In the genomic region with DNA sequence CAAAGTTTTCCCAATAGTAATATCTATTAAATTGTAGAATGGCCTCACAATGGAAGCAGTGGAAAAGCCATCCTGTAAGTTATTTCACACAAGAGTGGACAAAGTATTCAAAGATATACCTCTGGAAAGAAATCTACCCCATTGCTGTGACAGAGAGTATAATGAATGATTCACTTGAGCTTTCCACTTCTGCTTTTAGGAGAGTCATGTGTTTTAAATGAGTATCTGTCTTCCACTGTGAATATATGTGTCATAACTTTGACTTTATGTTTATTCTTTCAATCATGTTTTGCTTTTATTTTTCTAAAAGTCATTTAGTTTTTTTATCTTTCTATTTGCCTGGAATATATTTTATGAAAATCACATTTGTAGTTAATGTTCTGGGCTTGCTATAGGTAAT, we compare ENCODE assay signal across 13 cellular contexts.
DNase-seq lines count a peak whose midpoint lies in the region; ATAC-seq and TF ChIP-seq lines count a peak whose summit lies in the region.
"Had no signal": no experiment of that assay in that cellular context is flagged by ENCODE, and none has a peak within 500 bp of the region (broad histone marks: within the 10 kb centered on the region; RNA-seq: fewer than 3 reads in every experiment).

No MANE protein-coding gene starts in this region.

- ATAC-seq in GM19372 (IDR thresholded peaks at IDR 0.05; ENCODE audit: low read depth, unreplicated experiment) (peak; percentile 93), HG02678 (IDR thresholded peaks at IDR 0.05; ENCODE audit: unreplicated experiment) (peak; percentile 93), HG03378 (IDR thresholded peaks at IDR 0.05; ENCODE audit: unreplicated experiment) (peak; percentile 99)
- peak; percentile 45 for ATAC-seq in naive thymus-derived CD4-positive, alpha-beta T cell
- ATAC-seq: activated naive CD4-positive, alpha-beta T cell treated with anti-CD3 and anti-CD28 coated beads, Interleukin-2, amount 50 U/mL, for 72 hours had no signal

- no peaks in the 10 kb centered on the region for H3K36me3 ChIP-seq in naive thymus-derived CD4-positive, alpha-beta T cell (ENCODE audit: control insufficient read depth in 2 of 3, insufficient read depth in 3 of 3, low read length in 3 of 3)

- H3K27ac Mint-ChIP-seq in naive thymus-derived CD4-positive, alpha-beta T cell: no peak overlapping the region
- H3K27ac Mint-ChIP-seq: activated CD4-positive, alpha-beta memory T cell treated with anti-CD3 and anti-CD28 coated beads, Interleukin-2, amount 10 ng/mL, durations not matched to agents 7 days and 5 days; activated naive CD4-positive, alpha-beta T cell treated with anti-CD3 and anti-CD28 coated beads, Interleukin-2, amount 50 U/mL, for 72 hours; nephron had no signal

- peaks cover 0 to 4% (median 0%) of the 10 kb centered on the region in 5 donors for H3K27me3 Mint-ChIP-seq in naive thymus-derived CD4-positive, alpha-beta T cell
- H3K27me3 Mint-ChIP-seq: activated CD4-positive, alpha-beta memory T cell treated with anti-CD3 and anti-CD28 coated beads, Interleukin-2, amount 10 ng/mL, durations not matched to agents 7 days and 5 days had no signal

- H3K9me3 ChIP-seq in naive thymus-derived CD4-positive, alpha-beta T cell (ENCODE audit: control insufficient read depth in 2 of 3, low read length in 3 of 3): no peaks in the 10 kb centered on the region

- no peak overlapping the region for H3K4me3 Mint-ChIP-seq in naive thymus-derived CD4-positive, alpha-beta T cell
- H3K4me3 Mint-ChIP-seq: activated CD4-positive, alpha-beta memory T cell treated with anti-CD3 and anti-CD28 coated beads, Interleukin-2, amount 10 ng/mL, durations not matched to agents 7 days and 5 days; nephron had no signal

- no peaks in the 10 kb centered on the region for H3K4me1 ChIP-seq in naive thymus-derived CD4-positive, alpha-beta T cell (ENCODE audit: control insufficient read depth in 2 of 2, insufficient read depth in 2 of 2, low read length in 2 of 2)

- H3K9me3 Mint-ChIP-seq in naive thymus-derived CD4-positive, alpha-beta T cell: peaks cover 0 to 18% (median 0%) of the 10 kb centered on the region in 11 donors
- H3K9me3 Mint-ChIP-seq: activated CD4-positive, alpha-beta memory T cell treated with anti-CD3 and anti-CD28 coated beads, Interleukin-2, amount 10 ng/mL, durations not matched to agents 7 days and 5 days had no signal

- H3K4me1 Mint-ChIP-seq in naive thymus-derived CD4-positive, alpha-beta T cell: peaks cover 0 to 2% (median 0%) of the 10 kb centered on the region in 7 donors
- H3K4me1 Mint-ChIP-seq: activated CD4-positive, alpha-beta memory T cell treated with anti-CD3 and anti-CD28 coated beads, Interleukin-2, amount 10 ng/mL, durations not matched to agents 7 days and 5 days had no signal

- DNase-seq in naive thymus-derived CD4-positive, alpha-beta T cell: no peak
- DNase-seq in NCI-H1694 treated with DMSO at 0.1 percent for 48 hours (lab: John Stamatoyannopoulos, UW): no peak
- DNase-seq in AG08395 (ENCODE audit: low spot score): no peak
- no peak for DNase-seq in foreskin fibroblast
- DNase-seq: activated CD4-positive, alpha-beta memory T cell treated with anti-CD3 and anti-CD28 coated beads, Interleukin-2, amount 10 ng/mL, durations not matched to agents 7 days and 5 days; NCI-H1105 treated with DMSO at 0.1 percent for 48 hours had no signal

- no peak overlapping the region for H3K27ac ChIP-seq in naive thymus-derived CD4-positive, alpha-beta T cell (ENCODE audit: low read depth, low read length)
- H3K27ac ChIP-seq: coronary artery, skin epidermis had no signal

- no peak overlapping the region for H3K4me3 ChIP-seq in naive thymus-derived CD4-positive, alpha-beta T cell (ENCODE audit: low read length)
- H3K4me3 ChIP-seq in foreskin fibroblast (ENCODE audit: low read depth in 1 of 2, low read length in 2 of 2): no peak overlapping the region
- H3K4me3 ChIP-seq: coronary artery, skin epidermis had no signal

- POLR2A ChIA-PET in naive thymus-derived CD4-positive, alpha-beta T cell (lab: Charles Lee): no interaction called here

- no peak for TF ChIP-seq CTCF in foreskin fibroblast (IDR thresholded peaks at IDR 0.05; ENCODE audit: low read depth, low read length)

- CTCF ChIA-PET in naive thymus-derived CD4-positive, alpha-beta T cell (lab: Charles Lee): no interaction called here

- intact Hi-C loops in naive thymus-derived CD4-positive, alpha-beta T cell (cut with micrococcal nuclease): no loop called here

- H3K36me3 Mint-ChIP-seq in naive thymus-derived CD4-positive, alpha-beta T cell: no peaks in the 10 kb centered on the region
- H3K36me3 Mint-ChIP-seq: activated naive CD4-positive, alpha-beta T cell treated with anti-CD3 and anti-CD28 coated beads, Interleukin-2, amount 50 U/mL, for 72 hours had no signal

- H3K27me3 ChIP-seq in naive thymus-derived CD4-positive, alpha-beta T cell (ENCODE audit: control insufficient read depth in 2 of 2, insufficient read depth in 2 of 2, low read length in 2 of 2): no peaks in the 10 kb centered on the region

Comparison
In these comparisons a context has a peak if more than half of its experiments do, and no peak if none do; other contexts are left out.
1. ATAC-seq: peak in every context shown above with its lines; median percentile 99 in HG03378; 93 in GM19372; 93 in HG02678; 45 in naive thymus-derived CD4-positive, alpha-beta T cell.